Comparison of ENCODE assay signal across 1 cellular context in the genomic region with DNA sequence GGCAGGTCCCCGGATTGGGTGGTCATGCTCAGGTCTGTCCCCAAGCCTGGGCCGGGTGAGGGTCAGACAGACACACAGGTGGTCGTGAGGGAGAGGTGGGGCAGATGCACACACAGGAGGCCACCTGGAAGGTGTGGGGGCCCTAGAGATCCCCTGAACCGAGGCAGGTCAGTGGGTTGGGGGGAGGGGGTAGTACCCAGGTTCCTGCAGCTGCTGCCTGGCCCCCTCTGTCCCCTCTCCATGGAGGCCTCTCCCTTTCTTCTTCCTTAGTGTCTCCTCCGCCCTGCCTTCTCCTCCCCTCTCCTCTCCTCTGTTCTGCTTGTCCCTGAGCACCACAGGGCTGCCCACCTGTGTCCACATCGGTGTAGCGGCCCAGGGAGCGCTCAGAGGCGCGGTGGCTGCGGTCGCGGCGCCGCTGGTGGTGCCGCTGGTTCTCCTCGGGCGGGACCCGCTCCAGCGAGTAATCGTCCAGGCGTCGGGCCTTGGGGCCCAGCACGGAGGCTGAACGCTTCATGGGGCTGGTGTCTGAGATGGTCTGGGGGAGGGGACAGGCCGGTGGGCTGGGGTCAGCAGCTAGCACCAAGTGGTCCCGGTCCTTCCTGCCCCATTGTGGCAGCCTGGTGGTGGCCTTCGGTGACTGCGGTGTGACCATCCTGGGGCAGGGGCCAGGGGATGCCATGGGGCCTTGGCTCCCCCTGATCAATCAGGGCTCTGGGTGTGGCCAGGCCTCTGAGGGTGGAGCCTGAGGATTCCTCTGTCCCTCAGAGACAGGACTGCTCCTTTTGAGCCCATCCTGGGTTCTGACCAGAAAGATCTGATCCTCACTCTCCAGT.
TF ChIP-seq lines count a peak whose summit lies in the region.

No MANE protein-coding gene starts in this region.

TF ChIP-seq in H1, 55 proteins besides CTCF, POLR2A, EP300 and RAD21:
- no peak for TF ChIP-seq USF2 (IDR thresholded peaks at IDR 0.05; ENCODE audit: low read length)
